15 cellular contexts compared by ENCODE assay signal in genomic region chr22:45185718-45186511, GRCh38. TPM values are rescaled to one million over a fixed set of nuclear protein-coding genes. Genes with fewer than 3 reads are reported as not detected.
DNase-seq lines count a peak whose midpoint lies in the region; ATAC-seq, FAIRE-seq and TF ChIP-seq lines count a peak whose summit lies in the region.
"Had no signal": no experiment of that assay in that cellular context is flagged by ENCODE, and none has a peak within 500 bp of the region (broad histone marks: within the 10 kb centered on the region; RNA-seq: fewer than 3 reads in every experiment).

No MANE protein-coding gene starts in this region.

- no peak overlapping the region for H3K9ac ChIP-seq in endothelial cell of umbilical vein (replicated peaks; ENCODE audit: extremely low read depth, insufficient read depth, low read length)

- H3K4me2 ChIP-seq in endothelial cell of umbilical vein (ENCODE audit: insufficient read depth, low read length) = no peak overlapping the region

- H3K4me3 Mint-ChIP-seq in activated naive CD4-positive, alpha-beta T cell treated with anti-CD3 and anti-CD28 coated beads, Interleukin-2, amount 50 U/mL, for 24 hours = no peak overlapping the region
- H3K4me3 Mint-ChIP-seq in T-helper 1 cell treated with Interleukin-12 subunit alpha and Interleukin-12 subunit beta and Interleukin-4 antibody, amounts not matched to agents 30 μg/mL and 1 μg/mL, for 36 hours = no peak overlapping the region
- H3K4me3 Mint-ChIP-seq in type B pancreatic cell = no peak overlapping the region
- H3K4me3 Mint-ChIP-seq: natural killer cell treated with Interleukin-12 subunit alpha and Interleukin-12 subunit beta and Interleukin-15 and Interleukin-18, amount 100 ng/mL, for 72 hours had no signal

- H3K36me3 ChIP-seq in endothelial cell of umbilical vein (ENCODE audit: control insufficient read depth in 2 of 2, extremely low read depth in 1 of 2, insufficient read depth in 2 of 2, low read length in 2 of 2) = peaks cover 10 to 11% of the 10 kb centered on the region in 2 experiments

- H3K9me1 ChIP-seq in endothelial cell of umbilical vein (replicated peaks; ENCODE audit: control insufficient read depth, extremely low read depth, insufficient read depth, low read length) = no peaks in the 10 kb centered on the region

- H4K20me1 ChIP-seq in endothelial cell of umbilical vein (replicated peaks; ENCODE audit: control insufficient read depth, extremely low read depth, insufficient read depth, low read length) = no peaks in the 10 kb centered on the region

- CTCF ChIA-PET in endothelial cell of umbilical vein (lab: Charles Lee) = no interaction called here

- H3K27ac Mint-ChIP-seq in activated naive CD4-positive, alpha-beta T cell treated with anti-CD3 and anti-CD28 coated beads, Interleukin-2, amount 50 U/mL, for 24 hours = peak overlapping the region; percentile 91
- peak overlapping the region; percentile 10 for H3K27ac Mint-ChIP-seq in T-helper 1 cell treated with Interleukin-12 subunit alpha and Interleukin-12 subunit beta and Interleukin-4 antibody, amounts not matched to agents 30 μg/mL and 1 μg/mL, for 36 hours
- H3K27ac Mint-ChIP-seq in type B pancreatic cell = peak overlapping the region; percentile 50

- peaks cover 15% of the 10 kb centered on the region for H3K4me1 Mint-ChIP-seq in activated naive CD4-positive, alpha-beta T cell treated with anti-CD3 and anti-CD28 coated beads, Interleukin-2, amount 50 U/mL, for 24 hours
- peaks cover 17% of the 10 kb centered on the region for H3K4me1 Mint-ChIP-seq in T-helper 1 cell treated with Interleukin-12 subunit alpha and Interleukin-12 subunit beta and Interleukin-4 antibody, amounts not matched to agents 30 μg/mL and 1 μg/mL, for 36 hours (ENCODE audit: low read depth)
- peaks cover 11% of the 10 kb centered on the region for H3K4me1 Mint-ChIP-seq in type B pancreatic cell (ENCODE audit: unreplicated experiment)

- ATAC-seq in GM21390 (IDR thresholded peaks at IDR 0.05; ENCODE audit: unreplicated experiment) = no peak
- no peak for ATAC-seq in GM18907 (IDR thresholded peaks at IDR 0.05; ENCODE audit: unreplicated experiment)
- ATAC-seq: gastrocnemius medialis had no signal

- no peak for DNase-seq in activated naive CD4-positive, alpha-beta T cell treated with anti-CD3 and anti-CD28 coated beads, Interleukin-2, amount 50 U/mL, for 16 hours
- no peak for DNase-seq in endothelial cell of umbilical vein (ENCODE audit: low read depth, low spot score)
- no peak for DNase-seq in type B pancreatic cell (ENCODE audit: extremely low spot score, unreplicated experiment)
- DNase-seq in activated CD4-positive, alpha-beta T cell treated with anti-CD3 and anti-CD28 coated beads, Interleukin-2, amount 50 U/mL, for 4 hours = no peak
- DNase-seq: DMS 273 treated with DMSO at 0.1 percent for 48 hours, gastrocnemius medialis, NCI-H2029 treated with DMSO at 0.1 percent for 48 hours, NCI-H524 had no signal

- FAIRE-seq in endothelial cell of umbilical vein (lab: Jason Lieb, UNC) = no peak
- FAIRE-seq: TTC549 had no signal

- dilution Hi-C loops in endothelial cell of umbilical vein (cut with MboI; ENCODE audit: extremely low pct_ligation_motif_present, low sequenced_read_pairs) = no loop called here

- intact Hi-C loops in endothelial cell of umbilical vein (cut with micrococcal nuclease) = no loop called here

- H3K36me3 Mint-ChIP-seq in activated naive CD4-positive, alpha-beta T cell treated with anti-CD3 and anti-CD28 coated beads, Interleukin-2, amount 50 U/mL, for 24 hours = peaks cover 14% of the 10 kb centered on the region
- H3K36me3 Mint-ChIP-seq in T-helper 1 cell treated with Interleukin-12 subunit alpha and Interleukin-12 subunit beta and Interleukin-4 antibody, amounts not matched to agents 30 μg/mL and 1 μg/mL, for 36 hours (ENCODE audit: low read depth) = peaks cover 44% of the 10 kb centered on the region
- peaks cover 19% of the 10 kb centered on the region for H3K36me3 Mint-ChIP-seq in type B pancreatic cell

- no peak for TF ChIP-seq CTCF in endothelial cell of umbilical vein (IDR thresholded peaks at IDR 0.05; ENCODE audit: extremely low read depth in 1 of 2, insufficient read depth in 1 of 2, low read depth in 1 of 2, low read length in 2 of 2)
- TF ChIP-seq CTCF in type B pancreatic cell (conservative IDR thresholded peaks at IDR 0.05) = no peak

- H3K27ac ChIP-seq in endothelial cell of umbilical vein (ENCODE audit: insufficient read depth, low read depth, low read length) = no peak overlapping the region
- H3K27ac ChIP-seq: gastrocnemius medialis had no signal

- TF ChIP-seq POLR2A in endothelial cell of umbilical vein (IDR thresholded peaks at IDR 0.05; ENCODE audit: low read depth, low read length) = no peak

- no peaks in the 10 kb centered on the region for H3K9me3 Mint-ChIP-seq in activated naive CD4-positive, alpha-beta T cell treated with anti-CD3 and anti-CD28 coated beads, Interleukin-2, amount 50 U/mL, for 24 hours
- H3K9me3 Mint-ChIP-seq in T-helper 1 cell treated with Interleukin-12 subunit alpha and Interleukin-12 subunit beta and Interleukin-4 antibody, amounts not matched to agents 30 μg/mL and 1 μg/mL, for 36 hours = no peaks in the 10 kb centered on the region
- H3K9me3 Mint-ChIP-seq in type B pancreatic cell = no peaks in the 10 kb centered on the region
- H3K9me3 Mint-ChIP-seq: natural killer cell treated with Interleukin-12 subunit alpha and Interleukin-12 subunit beta and Interleukin-15 and Interleukin-18, amount 100 ng/mL, for 72 hours had no signal

- H2AFZ ChIP-seq in endothelial cell of umbilical vein (ENCODE audit: low read depth, low read length) = no peak overlapping the region

- no peaks in the 10 kb centered on the region for H3K27me3 Mint-ChIP-seq in activated naive CD4-positive, alpha-beta T cell treated with anti-CD3 and anti-CD28 coated beads, Interleukin-2, amount 50 U/mL, for 24 hours
- H3K27me3 Mint-ChIP-seq in T-helper 1 cell treated with Interleukin-12 subunit alpha and Interleukin-12 subunit beta and Interleukin-4 antibody, amounts not matched to agents 30 μg/mL and 1 μg/mL, for 36 hours (ENCODE audit: low read depth) = no peaks in the 10 kb centered on the region
- no peaks in the 10 kb centered on the region for H3K27me3 Mint-ChIP-seq in type B pancreatic cell
- H3K27me3 Mint-ChIP-seq: natural killer cell treated with Interleukin-12 subunit alpha and Interleukin-12 subunit beta and Interleukin-15 and Interleukin-18, amount 100 ng/mL, for 72 hours had no signal

- H3K4me3 ChIP-seq in endothelial cell of umbilical vein (replicated peaks in 1 of 3; ENCODE audit: insufficient read depth in 1 of 3, low read depth in 1 of 3, low read length in 3 of 3) = no peak overlapping the region
- H3K4me3 ChIP-seq: gastrocnemius medialis, lung had no signal

- TSS peak; percentile 7 for BruUV-seq in endothelial cell of umbilical vein (replicated peaks; lab: Mats Ljungman, UMichigan)

- H3K9me3 ChIP-seq in endothelial cell of umbilical vein (replicated peaks; ENCODE audit: control insufficient read depth, insufficient read depth, low read length) = no peaks in the 10 kb centered on the region
- H3K9me3 ChIP-seq: gastrocnemius medialis had no signal

- POLR2A ChIA-PET in endothelial cell of umbilical vein (lab: Charles Lee) = no interaction called here

- H3K4me1 ChIP-seq in endothelial cell of umbilical vein (ENCODE audit: control insufficient read depth, extremely low read depth, insufficient read depth, low read length) = no peaks in the 10 kb centered on the region
- H3K4me1 ChIP-seq: gastrocnemius medialis had no signal

- H3K27me3 ChIP-seq in endothelial cell of umbilical vein (ENCODE audit: control insufficient read depth in 2 of 2, insufficient read depth in 2 of 2, low read length in 2 of 2) = no peaks in the 10 kb centered on the region
- H3K27me3 ChIP-seq: gastrocnemius medialis had no signal

- H3K79me2 ChIP-seq in endothelial cell of umbilical vein (ENCODE audit: control insufficient read depth, insufficient read depth, low read length) = peaks cover 21% of the 10 kb centered on the region

TF ChIP-seq in endothelial cell of umbilical vein, 7 proteins besides CTCF, POLR2A, EP300 and RAD21:
- no peak for TF ChIP-seq JUN (IDR thresholded peaks at IDR 0.05; ENCODE audit: borderline replicate concordance, insufficient read depth, insufficient read length, low read depth)
- no peak for TF ChIP-seq FOS (IDR thresholded peaks at IDR 0.05; ENCODE audit: borderline replicate concordance, insufficient read depth, low read length)
- TF ChIP-seq POLR2AphosphoS5 (IDR thresholded peaks at IDR 0.05; ENCODE audit: insufficient read depth, low read depth, low read length) = no peak
- TF ChIP-seq GATA2 (IDR thresholded peaks at IDR 0.05; ENCODE audit: insufficient read depth, insufficient read length, low read depth, low read length) = no peak
- no peak for TF ChIP-seq MAX (IDR thresholded peaks at IDR 0.05; ENCODE audit: insufficient read depth, insufficient read length)
- TF ChIP-seq MYC (IDR thresholded peaks at IDR 0.05; ENCODE audit: low read depth, low read length) = no peak
- no peak for TF ChIP-seq EZH2 (IDR thresholded peaks at IDR 0.05; ENCODE audit: borderline replicate concordance, low read depth, low read length, severe bottlenecking)
TF ChIP-seq in endothelial cell of umbilical vein: peak in this region for 0.

RNA-seq across cellular contexts. Expression of gene NUP50, which starts 22.2 kb away (rescaled TPM):
- total RNA-seq in endothelial cell of umbilical vein (84.4 and 90.9 TPM in 2 replicates), type B pancreatic cell (ENCODE audit: low replicate concordance) (83.6 and 93.0 TPM in 2 replicates)
- 12.4 TPM in 2 replicates for polyA plus RNA-seq in endothelial cell of umbilical vein
- polyA plus RNA-seq in endothelial cell of umbilical vein (2011; cell fraction: cytosol; rRNA removed) = 11.0 and 16.5 TPM in 2 replicates
- polyA plus RNA-seq in endothelial cell of umbilical vein (2011; cell fraction: nucleus; rRNA removed) = 18.5 and 20.5 TPM in 2 replicates
- 31.6 and 47.9 TPM in 2 replicates for polyA plus RNA-seq in endothelial cell of umbilical vein (2012)
- 41.3 and 47.8 TPM in 2 replicates for polyA minus RNA-seq in endothelial cell of umbilical vein
- 15.8 TPM for polyA minus RNA-seq in endothelial cell of umbilical vein (2011; cell fraction: cytosol; rRNA and poly(A)+ RNA removed)
- 23.2 and 24.3 TPM in 2 replicates for polyA minus RNA-seq in endothelial cell of umbilical vein (2011; cell fraction: nucleus; rRNA and poly(A)+ RNA removed)

RNA-seq across cellular contexts. Expression of gene KIAA0930, which starts 54.8 kb away (rescaled TPM):
- 37.9 and 43.4 TPM in 2 replicates for total RNA-seq in endothelial cell of umbilical vein
- polyA plus RNA-seq in endothelial cell of umbilical vein = 53.6 and 63.6 TPM in 2 replicates
- 36.7 and 41.5 TPM in 2 replicates for polyA plus RNA-seq in endothelial cell of umbilical vein (2011; cell fraction: cytosol; rRNA removed)
- 85.3 and 92.4 TPM in 2 replicates for polyA plus RNA-seq in endothelial cell of umbilical vein (2011; cell fraction: nucleus; rRNA removed)
- polyA plus RNA-seq in endothelial cell of umbilical vein (2012) = 37.6 and 40.4 TPM in 2 replicates
- 32.3 and 39.4 TPM in 2 replicates for polyA minus RNA-seq in endothelial cell of umbilical vein
- 16.9 TPM for polyA minus RNA-seq in endothelial cell of umbilical vein (2011; cell fraction: cytosol; rRNA and poly(A)+ RNA removed)
- polyA minus RNA-seq in endothelial cell of umbilical vein (2011; cell fraction: nucleus; rRNA and poly(A)+ RNA removed) = 12.5 and 17.3 TPM in 2 replicates
- total RNA-seq in type B pancreatic cell (ENCODE audit: low replicate concordance) = 54.1 and 68.0 TPM in 2 replicates

Comparison
In these comparisons a context has a peak if more than half of its experiments do, and no peak if none do; other contexts are left out.
1. H3K27ac Mint-ChIP-seq: peak in every context shown above with its lines; median percentile 91 in activated naive CD4-positive, alpha-beta T cell treated with anti-CD3 and anti-CD28 coated beads, Interleukin-2, amount 50 U/mL, for 24 hours; 50 in type B pancreatic cell; 10 in T-helper 1 cell treated with Interleukin-12 subunit alpha and Interleukin-12 subunit beta and Interleukin-4 antibody, amounts not matched to agents 30 μg/mL and 1 μg/mL, for 36 hours.